8 cellular contexts compared by ENCODE assay signal in the genomic region with DNA sequence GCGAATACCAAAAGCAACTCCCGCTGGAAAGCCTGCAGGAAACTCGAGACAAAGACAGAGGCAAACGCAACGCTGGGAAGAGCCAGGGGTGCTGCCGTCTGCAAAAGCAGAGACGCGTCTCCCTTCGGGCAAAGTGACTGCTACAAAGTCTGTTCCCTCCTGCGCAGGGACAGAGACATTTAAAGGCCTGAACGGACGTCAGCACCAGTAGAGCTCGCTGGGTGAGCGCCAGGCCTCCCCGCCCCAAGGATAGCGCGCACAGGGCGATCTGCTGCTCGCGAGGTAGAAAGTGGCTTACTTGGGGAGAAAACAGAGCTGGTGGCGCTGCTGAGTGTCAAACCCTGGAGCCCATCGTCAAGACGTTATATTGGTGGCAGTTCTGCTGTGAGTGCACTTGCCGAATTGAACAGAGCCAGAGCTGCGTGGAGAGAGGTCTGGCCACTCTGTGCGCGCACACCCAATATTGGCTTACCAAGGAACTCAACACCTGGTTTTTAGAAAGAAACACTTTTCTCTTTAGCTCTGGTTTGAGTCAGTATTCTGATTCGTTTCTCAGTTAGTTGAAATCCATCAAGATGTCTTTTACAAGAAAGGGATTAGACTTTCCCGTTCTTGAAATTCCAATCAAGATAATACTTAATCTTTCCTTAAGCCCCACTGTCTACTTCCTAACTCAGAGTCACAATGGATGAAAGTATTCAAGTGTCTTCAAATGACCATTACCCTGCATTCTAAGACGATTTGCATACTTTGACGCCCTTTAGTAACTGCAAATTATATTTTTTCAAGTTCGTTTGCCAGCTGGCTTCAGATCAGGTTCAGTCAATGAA.
A peak's percentile ranks its signal among the peaks of the same experiment; 100 is the strongest.
DNase-seq lines count a peak whose midpoint lies in the region; ATAC-seq lines count a peak whose summit lies in the region.

No MANE protein-coding gene starts in this region.

- peak overlapping the region; percentile 79 for H3K4me3 Mint-ChIP-seq in activated naive CD8-positive, alpha-beta T cell
- H3K4me3 Mint-ChIP-seq in stimulated activated naive B cell treated with anti-CD40 and anti-IgM and Interleukin-4, amounts not matched to agents 10 μg/mL and 1 μg/mL and 100 μg/mL, for 72 hours, result peak overlapping the region; percentile 70 to 75

- no peaks in the 10 kb centered on the region for H3K9me3 ChIP-seq in iPS-15b (ENCODE audit: control insufficient read depth, insufficient read depth, low read length)

- H3K4me3 ChIP-seq in iPS-15b (ENCODE audit: low read depth, low read length), result peak overlapping the region; percentile 35

- peaks cover 18% of the 10 kb centered on the region for H3K27me3 ChIP-seq in iPS-15b (ENCODE audit: control insufficient read depth, insufficient read depth, low read length)

- peaks cover 2% of the 10 kb centered on the region for H3K4me1 ChIP-seq in iPS-15b (ENCODE audit: control insufficient read depth, insufficient read depth, low read length)

- no peaks in the 10 kb centered on the region for H3K36me3 ChIP-seq in iPS-15b (ENCODE audit: control insufficient read depth, insufficient read depth, low read length)

- peak; percentile 1 for DNase-seq in DMS153 (lab: John Stamatoyannopoulos, UW)
- DNase-seq in NCI-H146 (lab: John Stamatoyannopoulos, UW), result peak; percentile 71
- DNase-seq in stimulated activated naive B cell treated with anti-CD40 and anti-IgM and Interleukin-4, amounts not matched to agents 10 μg/mL and 1 μg/mL and 100 μg/mL, for 72 hours, result no peak

- H3K9ac ChIP-seq in iPS-15b (ENCODE audit: low read depth, low read length), result no peak overlapping the region

- no peaks in the 10 kb centered on the region for H3K36me3 Mint-ChIP-seq in activated naive CD8-positive, alpha-beta T cell
- H3K36me3 Mint-ChIP-seq in stimulated activated naive B cell treated with anti-CD40 and anti-IgM and Interleukin-4, amounts not matched to agents 10 μg/mL and 1 μg/mL and 100 μg/mL, for 72 hours, result no peaks in the 10 kb centered on the region

- peaks cover 11% of the 10 kb centered on the region for H3K4me1 Mint-ChIP-seq in activated naive CD8-positive, alpha-beta T cell (ENCODE audit: low read depth)
- H3K4me1 Mint-ChIP-seq in stimulated activated naive B cell treated with anti-CD40 and anti-IgM and Interleukin-4, amounts not matched to agents 10 μg/mL and 1 μg/mL and 100 μg/mL, for 72 hours, result peaks cover 9 to 14% of the 10 kb centered on the region in 2 donors

- no peak overlapping the region for H3K27ac Mint-ChIP-seq in activated naive CD8-positive, alpha-beta T cell
- H3K27ac Mint-ChIP-seq in stimulated activated naive B cell treated with anti-CD40 and anti-IgM and Interleukin-4, amounts not matched to agents 10 μg/mL and 1 μg/mL and 100 μg/mL, for 72 hours, result no peak overlapping the region

- no peaks in the 10 kb centered on the region for H3K9me3 Mint-ChIP-seq in activated naive CD8-positive, alpha-beta T cell (ENCODE audit: low read depth)
- H3K9me3 Mint-ChIP-seq in stimulated activated naive B cell treated with anti-CD40 and anti-IgM and Interleukin-4, amounts not matched to agents 10 μg/mL and 1 μg/mL and 100 μg/mL, for 72 hours, result no peaks in the 10 kb centered on the region

- ATAC-seq in stimulated activated naive B cell treated with anti-CD40 and anti-IgM and Interleukin-4, amounts not matched to agents 10 μg/mL and 1 μg/mL and 100 μg/mL, for 72 hours (replicated peaks), result peak; percentile 72 to 82
- ATAC-seq in GM21576 (IDR thresholded peaks at IDR 0.05; ENCODE audit: unreplicated experiment) (no peak), GM19467 (IDR thresholded peaks at IDR 0.05; ENCODE audit: unreplicated experiment) (no peak), HG02588 (IDR thresholded peaks at IDR 0.05; ENCODE audit: unreplicated experiment) (no peak)

- H3K27me3 Mint-ChIP-seq in activated naive CD8-positive, alpha-beta T cell, result peaks cover 19% of the 10 kb centered on the region
- peaks cover 19 to 28% of the 10 kb centered on the region in 2 donors for H3K27me3 Mint-ChIP-seq in stimulated activated naive B cell treated with anti-CD40 and anti-IgM and Interleukin-4, amounts not matched to agents 10 μg/mL and 1 μg/mL and 100 μg/mL, for 72 hours

Comparison
In these comparisons a context has a peak if more than half of its experiments do, and no peak if none do; other contexts are left out.
1. ATAC-seq: peak in stimulated activated naive B cell treated with anti-CD40 and anti-IgM and Interleukin-4, amounts not matched to agents 10 μg/mL and 1 μg/mL and 100 μg/mL, for 72 hours (2 of 2); none in GM21576 (single experiment), GM19467 (single experiment) and HG02588 (single experiment).